Comparison of ENCODE assay signal across 8 cellular contexts in the genomic region with DNA sequence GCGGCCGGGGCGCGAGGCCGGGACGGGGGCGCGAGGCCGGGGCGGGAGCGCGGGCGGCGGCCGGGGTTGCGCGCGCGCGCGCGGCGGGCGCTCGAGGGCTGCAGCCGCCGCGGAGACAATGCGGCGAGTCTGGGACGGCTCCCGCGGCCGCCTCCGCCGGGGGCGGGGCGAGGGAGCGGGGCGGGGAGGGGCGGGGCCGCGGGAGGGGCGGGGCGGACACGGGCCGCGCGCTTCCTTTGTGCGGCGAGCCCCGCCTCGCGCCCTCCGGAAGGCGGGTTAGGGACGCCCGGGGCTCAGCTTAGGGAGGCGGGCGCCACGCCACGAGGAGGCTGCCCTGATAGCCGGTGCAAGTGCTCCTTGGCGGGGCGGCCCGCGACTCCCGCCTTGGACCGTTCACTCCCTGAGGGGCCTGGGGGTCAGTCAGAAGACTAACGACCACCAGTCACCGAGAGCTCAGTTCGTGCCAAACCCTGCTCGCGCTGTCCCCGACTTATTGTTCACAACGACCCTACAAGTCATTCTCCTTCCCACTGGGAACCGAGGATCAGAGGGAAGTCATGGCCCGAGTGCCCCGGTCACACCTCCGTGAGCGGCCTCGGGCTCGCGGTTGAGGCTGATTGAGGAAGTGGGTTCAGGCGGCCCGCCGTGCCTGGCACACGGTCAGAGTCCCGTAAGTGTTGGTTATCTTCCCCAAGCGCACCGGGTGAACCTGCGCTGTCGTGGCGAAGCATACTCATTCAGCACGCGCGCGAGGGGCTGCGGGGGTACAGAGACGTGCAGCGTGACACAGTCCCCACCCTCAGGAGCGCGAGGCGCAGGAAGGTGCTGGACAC. TPM values are rescaled to one million over a fixed set of nuclear protein-coding genes. Genes with fewer than 3 reads are reported as not detected.
DNase-seq lines count a peak whose midpoint lies in the region; ATAC-seq, FAIRE-seq and TF ChIP-seq lines count a peak whose summit lies in the region.

No MANE protein-coding gene starts in this region.

- H3K4me1 ChIP-seq in astrocyte (ENCODE audit: insufficient read depth, low read length): peaks cover 34% of the 10 kb centered on the region

- no peaks in the 10 kb centered on the region for H3K27me3 ChIP-seq in astrocyte (ENCODE audit: insufficient read depth, low read length)

- TF ChIP-seq POLR2A in GM18505 (IDR thresholded peaks at IDR 0.05; ENCODE audit: borderline replicate concordance, extremely low read depth, insufficient read depth, insufficient read length): peak; percentile 90

- ATAC-seq in GM18505 (IDR thresholded peaks at IDR 0.05; ENCODE audit: unreplicated experiment): peak; percentile 74
- ATAC-seq in HG02852 (IDR thresholded peaks at IDR 0.05; ENCODE audit: unreplicated experiment): peak; percentile 68

- H3K27me3 Mint-ChIP-seq in astrocyte (ENCODE audit: low read depth, unreplicated experiment): peaks cover 3% of the 10 kb centered on the region

- peak overlapping the region; percentile 68 for H3K27ac Mint-ChIP-seq in astrocyte (ENCODE audit: unreplicated experiment)

- H3K4me3 Mint-ChIP-seq in astrocyte (ENCODE audit: unreplicated experiment): peak overlapping the region; percentile 86

- peaks cover under 1% of the 10 kb centered on the region for H3K36me3 ChIP-seq in astrocyte (ENCODE audit: insufficient read depth, low read length)

- H3K4me1 Mint-ChIP-seq in astrocyte (ENCODE audit: low read depth, unreplicated experiment): peaks cover 31% of the 10 kb centered on the region

- H3K4me2 ChIP-seq in astrocyte (ENCODE audit: low read length): peak overlapping the region; percentile 99

- H3K36me3 Mint-ChIP-seq in astrocyte (ENCODE audit: low read depth, unreplicated experiment): peaks cover 16% of the 10 kb centered on the region

- TF ChIP-seq CTCF in astrocyte (IDR thresholded peaks at IDR 0.05; ENCODE audit: insufficient read depth, low read depth, low read length) (no peak), retinal pigment epithelial cell (conservative IDR thresholded peaks at IDR 0.05; ENCODE audit: low read depth, low read length) (no peak)

- H3K4me3 ChIP-seq in astrocyte (ENCODE audit: insufficient read depth, low read depth, low read length) (peak overlapping the region; percentile 94), retinal pigment epithelial cell (ENCODE audit: low read length) (peak overlapping the region; percentile 63)

- H3K27ac ChIP-seq in astrocyte (ENCODE audit: low read depth, low read length): peak overlapping the region; percentile 87

- peaks cover 33% of the 10 kb centered on the region for H4K20me1 ChIP-seq in astrocyte (ENCODE audit: insufficient read depth, low read length)

- H3K9me3 ChIP-seq in astrocyte (ENCODE audit: insufficient read depth, low read depth, low read length): no peaks in the 10 kb centered on the region

- peak overlapping the region; percentile 91 for H2AFZ ChIP-seq in astrocyte (ENCODE audit: low read depth, low read length)

- no peaks in the 10 kb centered on the region for H3K9me3 Mint-ChIP-seq in astrocyte (ENCODE audit: unreplicated experiment)

- DNase-seq in NCI-H1436 treated with DMSO at 0.1 percent for 48 hours (lab: John Stamatoyannopoulos, UW) (peak; percentile 18), T-helper 9 cell (peak; percentile 71), astrocyte (ENCODE audit: low read depth) (peak; percentile 47), hippocampal formation (lab: John Stamatoyannopoulos, UW) (peak; percentile 66 to 76), retinal pigment epithelial cell (ENCODE audit: low read depth) (no peak), OCI-M2 (lab: John Stamatoyannopoulos, UW; ENCODE audit: unreplicated experiment) (no peak)

- no peak for FAIRE-seq in astrocyte (lab: Jason Lieb, UNC)

- peaks cover 45% of the 10 kb centered on the region for H3K79me2 ChIP-seq in astrocyte (ENCODE audit: insufficient read depth, low read length)

- peak overlapping the region; percentile 89 for H3K9ac ChIP-seq in astrocyte (ENCODE audit: low read length)

RNA-seq across cellular contexts. Expression of a gene that starts 29.1 kb away (rescaled TPM):
- total RNA-seq in astrocyte: not detected in 2 replicates

Comparison
In these comparisons a context has a peak if more than half of its experiments do, and no peak if none do; other contexts are left out.
1. DNase-seq: peak in NCI-H1436 treated with DMSO at 0.1 percent for 48 hours (single experiment), T-helper 9 cell (single experiment), astrocyte (single experiment) and hippocampal formation (2 of 2); none in retinal pigment epithelial cell (single experiment) and OCI-M2 (single experiment).